In the genomic region with DNA sequence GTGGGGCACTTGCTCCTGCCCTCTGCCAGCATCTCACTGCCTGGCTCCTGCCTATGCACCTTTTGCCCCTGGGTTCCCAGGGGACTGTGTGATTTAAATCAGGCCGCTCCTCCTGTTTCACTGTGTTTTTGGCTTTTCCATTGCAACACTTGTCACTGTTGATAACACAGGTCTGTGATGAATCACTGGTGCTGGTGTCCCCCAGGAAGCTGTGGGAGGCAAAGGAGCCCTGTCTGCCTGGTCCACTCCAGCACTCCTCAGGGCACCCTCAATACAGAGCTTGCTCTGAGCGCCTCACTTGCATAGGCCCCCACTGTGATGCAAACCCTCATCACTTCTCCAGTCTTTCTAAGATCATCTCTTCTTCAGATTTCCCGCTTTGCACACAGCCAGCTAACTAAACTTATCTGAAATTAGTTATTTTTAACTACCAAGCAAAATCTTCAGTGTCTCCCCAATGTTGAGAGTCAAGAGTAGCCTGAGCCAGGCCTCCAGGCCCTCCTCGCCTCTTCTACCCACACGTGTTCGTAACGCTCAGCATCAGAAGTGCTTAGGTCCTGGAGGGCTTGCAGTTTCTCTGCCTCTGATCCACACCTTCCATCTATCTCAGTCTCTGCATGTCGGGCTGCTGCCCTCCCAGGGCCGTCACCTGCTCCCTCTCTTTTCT, we compare ENCODE assay signal across 1 cellular context.
TF ChIP-seq lines count a peak whose summit lies in the region.

No MANE protein-coding gene starts in this region.

TF ChIP-seq in GM23338, 12 proteins besides CTCF, POLR2A, EP300 and RAD21:
- TF ChIP-seq, protein P1, sequence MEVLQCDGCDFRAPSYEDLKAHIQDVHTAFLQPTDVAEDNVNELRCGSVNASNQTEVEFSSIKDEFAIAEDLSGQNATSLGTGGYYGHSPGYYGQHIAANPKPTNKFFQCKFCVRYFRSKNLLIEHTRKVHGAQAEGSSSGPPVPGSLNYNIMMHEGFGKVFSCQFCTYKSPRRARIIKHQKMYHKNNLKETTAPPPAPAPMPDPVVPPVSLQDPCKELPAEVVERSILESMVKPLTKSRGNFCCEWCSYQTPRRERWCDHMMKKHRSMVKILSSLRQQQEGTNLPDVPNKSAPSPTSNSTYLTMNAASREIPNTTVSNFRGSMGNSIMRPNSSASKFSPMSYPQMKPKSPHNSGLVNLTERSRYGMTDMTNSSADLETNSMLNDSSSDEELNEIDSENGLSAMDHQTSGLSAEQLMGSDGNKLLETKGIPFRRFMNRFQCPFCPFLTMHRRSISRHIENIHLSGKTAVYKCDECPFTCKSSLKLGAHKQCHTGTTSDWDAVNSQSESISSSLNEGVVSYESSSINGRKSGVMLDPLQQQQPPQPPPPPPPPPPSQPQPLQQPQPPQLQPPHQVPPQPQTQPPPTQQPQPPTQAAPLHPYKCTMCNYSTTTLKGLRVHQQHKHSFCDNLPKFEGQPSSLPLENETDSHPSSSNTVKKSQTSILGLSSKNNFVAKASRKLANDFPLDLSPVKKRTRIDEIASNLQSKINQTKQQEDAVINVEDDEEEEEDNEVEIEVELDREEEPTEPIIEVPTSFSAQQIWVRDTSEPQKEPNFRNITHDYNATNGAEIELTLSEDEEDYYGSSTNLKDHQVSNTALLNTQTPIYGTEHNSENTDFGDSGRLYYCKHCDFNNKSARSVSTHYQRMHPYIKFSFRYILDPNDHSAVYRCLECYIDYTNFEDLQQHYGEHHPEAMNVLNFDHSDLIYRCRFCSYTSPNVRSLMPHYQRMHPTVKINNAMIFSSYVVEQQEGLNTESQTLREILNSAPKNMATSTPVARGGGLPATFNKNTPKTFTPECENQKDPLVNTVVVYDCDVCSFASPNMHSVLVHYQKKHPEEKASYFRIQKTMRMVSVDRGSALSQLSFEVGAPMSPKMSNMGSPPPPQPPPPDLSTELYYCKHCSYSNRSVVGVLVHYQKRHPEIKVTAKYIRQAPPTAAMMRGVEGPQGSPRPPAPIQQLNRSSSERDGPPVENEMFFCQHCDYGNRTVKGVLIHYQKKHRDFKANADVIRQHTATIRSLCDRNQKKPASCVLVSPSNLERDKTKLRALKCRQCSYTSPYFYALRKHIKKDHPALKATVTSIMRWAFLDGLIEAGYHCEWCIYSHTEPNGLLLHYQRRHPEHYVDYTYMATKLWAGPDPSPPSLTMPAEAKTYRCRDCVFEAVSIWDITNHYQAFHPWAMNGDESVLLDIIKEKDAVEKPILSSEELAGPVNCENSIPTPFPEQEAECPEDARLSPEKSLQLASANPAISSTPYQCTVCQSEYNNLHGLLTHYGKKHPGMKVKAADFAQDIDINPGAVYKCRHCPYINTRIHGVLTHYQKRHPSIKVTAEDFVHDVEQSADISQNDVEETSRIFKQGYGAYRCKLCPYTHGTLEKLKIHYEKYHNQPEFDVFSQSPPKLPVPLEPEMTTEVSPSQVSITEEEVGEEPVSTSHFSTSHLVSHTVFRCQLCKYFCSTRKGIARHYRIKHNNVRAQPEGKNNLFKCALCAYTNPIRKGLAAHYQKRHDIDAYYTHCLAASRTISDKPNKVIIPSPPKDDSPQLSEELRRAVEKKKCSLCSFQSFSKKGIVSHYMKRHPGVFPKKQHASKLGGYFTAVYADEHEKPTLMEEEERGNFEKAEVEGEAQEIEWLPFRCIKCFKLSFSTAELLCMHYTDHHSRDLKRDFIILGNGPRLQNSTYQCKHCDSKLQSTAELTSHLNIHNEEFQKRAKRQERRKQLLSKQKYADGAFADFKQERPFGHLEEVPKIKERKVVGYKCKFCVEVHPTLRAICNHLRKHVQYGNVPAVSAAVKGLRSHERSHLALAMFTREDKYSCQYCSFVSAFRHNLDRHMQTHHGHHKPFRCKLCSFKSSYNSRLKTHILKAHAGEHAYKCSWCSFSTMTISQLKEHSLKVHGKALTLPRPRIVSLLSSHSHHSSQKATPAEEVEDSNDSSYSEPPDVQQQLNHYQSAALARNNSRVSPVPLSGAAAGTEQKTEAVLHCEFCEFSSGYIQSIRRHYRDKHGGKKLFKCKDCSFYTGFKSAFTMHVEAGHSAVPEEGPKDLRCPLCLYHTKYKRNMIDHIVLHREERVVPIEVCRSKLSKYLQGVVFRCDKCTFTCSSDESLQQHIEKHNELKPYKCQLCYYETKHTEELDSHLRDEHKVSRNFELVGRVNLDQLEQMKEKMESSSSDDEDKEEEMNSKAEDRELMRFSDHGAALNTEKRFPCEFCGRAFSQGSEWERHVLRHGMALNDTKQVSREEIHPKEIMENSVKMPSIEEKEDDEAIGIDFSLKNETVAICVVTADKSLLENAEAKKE (CRISPR knock-in tag; IDR thresholded peaks at IDR 0.05): no peak
- TF ChIP-seq CREB1 (CRISPR knock-in tag; IDR thresholded peaks at IDR 0.05; ENCODE audit: low read depth): no peak
- TF ChIP-seq JUNB (IDR thresholded peaks at IDR 0.05; ENCODE audit: unreplicated experiment): no peak
- no peak for TF ChIP-seq EZH2 (IDR thresholded peaks at IDR 0.05; ENCODE audit: low read depth, unreplicated experiment)
- no peak for TF ChIP-seq POLR2AphosphoS5 (IDR thresholded peaks at IDR 0.05; ENCODE audit: low read depth)
- no peak for TF ChIP-seq ZNF114 (CRISPR knock-in tag; IDR thresholded peaks at IDR 0.05)
- no peak for TF ChIP-seq EZH2phosphoT487 (IDR thresholded peaks at IDR 0.05; ENCODE audit: unreplicated experiment)
- TF ChIP-seq, protein P2, sequence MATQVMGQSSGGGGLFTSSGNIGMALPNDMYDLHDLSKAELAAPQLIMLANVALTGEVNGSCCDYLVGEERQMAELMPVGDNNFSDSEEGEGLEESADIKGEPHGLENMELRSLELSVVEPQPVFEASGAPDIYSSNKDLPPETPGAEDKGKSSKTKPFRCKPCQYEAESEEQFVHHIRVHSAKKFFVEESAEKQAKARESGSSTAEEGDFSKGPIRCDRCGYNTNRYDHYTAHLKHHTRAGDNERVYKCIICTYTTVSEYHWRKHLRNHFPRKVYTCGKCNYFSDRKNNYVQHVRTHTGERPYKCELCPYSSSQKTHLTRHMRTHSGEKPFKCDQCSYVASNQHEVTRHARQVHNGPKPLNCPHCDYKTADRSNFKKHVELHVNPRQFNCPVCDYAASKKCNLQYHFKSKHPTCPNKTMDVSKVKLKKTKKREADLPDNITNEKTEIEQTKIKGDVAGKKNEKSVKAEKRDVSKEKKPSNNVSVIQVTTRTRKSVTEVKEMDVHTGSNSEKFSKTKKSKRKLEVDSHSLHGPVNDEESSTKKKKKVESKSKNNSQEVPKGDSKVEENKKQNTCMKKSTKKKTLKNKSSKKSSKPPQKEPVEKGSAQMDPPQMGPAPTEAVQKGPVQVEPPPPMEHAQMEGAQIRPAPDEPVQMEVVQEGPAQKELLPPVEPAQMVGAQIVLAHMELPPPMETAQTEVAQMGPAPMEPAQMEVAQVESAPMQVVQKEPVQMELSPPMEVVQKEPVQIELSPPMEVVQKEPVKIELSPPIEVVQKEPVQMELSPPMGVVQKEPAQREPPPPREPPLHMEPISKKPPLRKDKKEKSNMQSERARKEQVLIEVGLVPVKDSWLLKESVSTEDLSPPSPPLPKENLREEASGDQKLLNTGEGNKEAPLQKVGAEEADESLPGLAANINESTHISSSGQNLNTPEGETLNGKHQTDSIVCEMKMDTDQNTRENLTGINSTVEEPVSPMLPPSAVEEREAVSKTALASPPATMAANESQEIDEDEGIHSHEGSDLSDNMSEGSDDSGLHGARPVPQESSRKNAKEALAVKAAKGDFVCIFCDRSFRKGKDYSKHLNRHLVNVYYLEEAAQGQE (IDR thresholded peaks at IDR 0.05; ENCODE audit: unreplicated experiment): no peak
- TF ChIP-seq ZNF331 (CRISPR knock-in tag; IDR thresholded peaks at IDR 0.05; ENCODE audit: low read depth): no peak
- no peak for TF ChIP-seq STAT1 (IDR thresholded peaks at IDR 0.05; ENCODE audit: unreplicated experiment)
- TF ChIP-seq, protein P3, sequence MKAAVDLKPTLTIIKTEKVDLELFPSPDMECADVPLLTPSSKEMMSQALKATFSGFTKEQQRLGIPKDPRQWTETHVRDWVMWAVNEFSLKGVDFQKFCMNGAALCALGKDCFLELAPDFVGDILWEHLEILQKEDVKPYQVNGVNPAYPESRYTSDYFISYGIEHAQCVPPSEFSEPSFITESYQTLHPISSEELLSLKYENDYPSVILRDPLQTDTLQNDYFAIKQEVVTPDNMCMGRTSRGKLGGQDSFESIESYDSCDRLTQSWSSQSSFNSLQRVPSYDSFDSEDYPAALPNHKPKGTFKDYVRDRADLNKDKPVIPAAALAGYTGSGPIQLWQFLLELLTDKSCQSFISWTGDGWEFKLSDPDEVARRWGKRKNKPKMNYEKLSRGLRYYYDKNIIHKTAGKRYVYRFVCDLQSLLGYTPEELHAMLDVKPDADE (IDR thresholded peaks at IDR 0.05): no peak
